ENCODE assay signal across 8 cellular contexts in the genomic region with DNA sequence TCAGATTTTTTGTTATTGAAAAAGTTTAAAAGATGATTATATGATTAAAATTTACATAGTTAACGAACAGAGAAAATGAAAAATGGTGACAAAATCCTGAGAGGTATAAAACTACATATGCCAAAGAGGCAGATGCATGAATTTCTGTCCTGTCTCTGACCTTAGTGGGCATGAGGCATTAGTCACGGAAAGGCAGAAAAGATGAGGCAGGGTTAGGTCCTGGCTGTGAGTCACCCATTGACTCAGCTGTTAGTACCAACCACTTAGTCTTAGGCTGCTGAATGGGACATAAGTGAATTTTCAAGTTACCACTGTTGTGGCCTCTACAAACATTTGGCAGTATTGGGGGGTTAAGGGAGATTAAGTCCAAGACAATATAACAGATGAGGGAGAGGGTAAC. TPM values are rescaled to one million over a fixed set of nuclear protein-coding genes. Genes with fewer than 3 reads are reported as not detected.
DNase-seq lines count a peak whose midpoint lies in the region; ATAC-seq and TF ChIP-seq lines count a peak whose summit lies in the region.

No MANE protein-coding gene starts in this region.

- no peak overlapping the region for H3K27ac ChIP-seq in CD8-positive, alpha-beta T cell (ENCODE audit: low read depth, low read length)
- H3K27ac ChIP-seq in IMR-90 (ENCODE audit: insufficient read depth, low read length): no peak overlapping the region
- no peak overlapping the region for H3K27ac ChIP-seq in colonic mucosa

- no peak overlapping the region for H3K18ac ChIP-seq in IMR-90 (ENCODE audit: low read depth, low read length)

- H2BK15ac ChIP-seq in IMR-90 (ENCODE audit: low read depth, low read length): no peak overlapping the region

- no peak overlapping the region for H2BK120ac ChIP-seq in IMR-90 (ENCODE audit: low read depth, low read length)

- no peak overlapping the region for H3K56ac ChIP-seq in IMR-90 (ENCODE audit: extremely low read depth, insufficient read depth, low read length)

- no peak overlapping the region for H3K4me3 ChIP-seq in CD8-positive, alpha-beta T cell (ENCODE audit: low read depth, low read length)
- H3K4me3 ChIP-seq in IMR-90 (ENCODE audit: insufficient read depth, low read depth, low read length) (no peak overlapping the region), colonic mucosa (no peak overlapping the region)

- peaks cover 26% of the 10 kb centered on the region for H3K36me3 Mint-ChIP-seq in CD8-positive, alpha-beta T cell
- H3K36me3 Mint-ChIP-seq in activated naive CD8-positive, alpha-beta T cell treated with anti-CD3 and anti-CD28 coated beads, Interleukin-2, amount 10 ng/mL, durations not matched to agents 7 days and 5 days: peaks cover 36% of the 10 kb centered on the region

- no peak overlapping the region for H3K23ac ChIP-seq in IMR-90 (ENCODE audit: low read depth, low read length)

- H3K27me3 Mint-ChIP-seq in CD8-positive, alpha-beta T cell (ENCODE audit: low read depth): no peaks in the 10 kb centered on the region
- H3K27me3 Mint-ChIP-seq in activated naive CD8-positive, alpha-beta T cell treated with anti-CD3 and anti-CD28 coated beads, Interleukin-2, amount 10 ng/mL, durations not matched to agents 7 days and 5 days: no peaks in the 10 kb centered on the region

- no peaks in the 10 kb centered on the region for H3K27me3 ChIP-seq in CD8-positive, alpha-beta T cell (ENCODE audit: insufficient read depth, low read length)
- H3K27me3 ChIP-seq in IMR-90 (ENCODE audit: control insufficient read depth, insufficient read depth, low read length) (no peaks in the 10 kb centered on the region), colonic mucosa (no peaks in the 10 kb centered on the region)

- H4K5ac ChIP-seq in IMR-90 (ENCODE audit: low read depth, low read length): no peak overlapping the region

- 100% methylated on average over 1 of the region's 2 CpGs; no CpG with 5 or more reads in 1 of the 2 experiments for WGBS in IMR-90 (ENCODE audit: extremely low coverage in 2 of 2, insufficient read length in 1 of 2), 2 experiments

- DNase-seq in CD8-positive, alpha-beta T cell: peak in 2 of 7 experiments; percentile 16
- peak; percentile 94 for DNase-seq in IMR-90
- DNase-seq in activated naive CD8-positive, alpha-beta T cell treated with anti-CD3 and anti-CD28 coated beads, Interleukin-2, amount 10 ng/mL, durations not matched to agents 7 days and 5 days: no peak
- peak; percentile 85 for DNase-seq in non-pigmented ciliary epithelial cell (ENCODE audit: low read depth)
- DNase-seq in colonic mucosa: no peak
- no peak for DNase-seq in putamen (ENCODE audit: low spot score)

- no peak overlapping the region for H2AFZ ChIP-seq in IMR-90 (replicated peaks; ENCODE audit: low read length, poor library complexity)

- no peaks in the 10 kb centered on the region for H3K9me3 ChIP-seq in CD8-positive, alpha-beta T cell (ENCODE audit: low read length)
- H3K9me3 ChIP-seq in IMR-90 (ENCODE audit: control insufficient read depth, insufficient read depth, low read length) (no peaks in the 10 kb centered on the region), colonic mucosa (no peaks in the 10 kb centered on the region)

- no peak overlapping the region for H2AK9ac ChIP-seq in IMR-90 (replicated peaks; ENCODE audit: low read depth, low read length, poor library complexity)

- no peak overlapping the region; the same call in 1 of the 2 replicates for H2BK20ac ChIP-seq in IMR-90 (ENCODE audit: low read depth, low read length)

- no peaks in the 10 kb centered on the region for H3K36me3 ChIP-seq in CD8-positive, alpha-beta T cell (ENCODE audit: insufficient read depth, low read length)
- H3K36me3 ChIP-seq in IMR-90 (ENCODE audit: control insufficient read depth, insufficient read depth, low read length): peaks cover 5% of the 10 kb centered on the region
- H3K36me3 ChIP-seq in colonic mucosa: no peaks in the 10 kb centered on the region

- H3K79me1 ChIP-seq in IMR-90 (ENCODE audit: low read depth in 1 of 2, low read length in 2 of 2): peaks cover 5 to 56% of the 10 kb centered on the region in 2 experiments; a peak in 3 of 4 replicates

- no peak overlapping the region for H4K91ac ChIP-seq in IMR-90 (ENCODE audit: insufficient read depth, low read depth, low read length)

- peaks cover 5% of the 10 kb centered on the region for H3K9me1 ChIP-seq in IMR-90 (ENCODE audit: insufficient read depth, low read length)

- H3K4ac ChIP-seq in IMR-90 (ENCODE audit: low read depth, low read length): no peak overlapping the region

- no peak overlapping the region for H4K8ac ChIP-seq in IMR-90 (ENCODE audit: low read depth in 2 of 2, low read length in 2 of 2)

- peaks cover 24% of the 10 kb centered on the region for H4K20me1 ChIP-seq in IMR-90 (ENCODE audit: insufficient read depth, low read length)

- H3K9ac ChIP-seq in IMR-90 (ENCODE audit: low read depth, low read length) (no peak overlapping the region), colonic mucosa (ENCODE audit: low read depth in 2 of 2, low read length in 2 of 2) (no peak overlapping the region)

- H3K4me3 Mint-ChIP-seq in CD8-positive, alpha-beta T cell: no peak overlapping the region
- H3K4me3 Mint-ChIP-seq in activated naive CD8-positive, alpha-beta T cell treated with anti-CD3 and anti-CD28 coated beads, Interleukin-2, amount 10 ng/mL, durations not matched to agents 7 days and 5 days: no peak overlapping the region

- no peak for TF ChIP-seq POLR2A in IMR-90 (IDR thresholded peaks at IDR 0.05; ENCODE audit: low read depth, low read length)

- H2AK5ac ChIP-seq in IMR-90 (ENCODE audit: low read depth, low read length): no peak overlapping the region

- intact Hi-C loops in CD8-positive, alpha-beta T cell (cut with DNase I, micrococcal nuclease): loop anchor here in 1 of 2 experiments (5.0 kb wide), 1 partner anchor 33 kb away; a partner anchor contains a TSS
- intact Hi-C loops in IMR-90 (cut with micrococcal nuclease): no loop called here
- intact Hi-C loops in colonic mucosa (cut with DNase I): no loop called here

- peaks cover 16% of the 10 kb centered on the region for H3K4me1 ChIP-seq in CD8-positive, alpha-beta T cell (ENCODE audit: insufficient read depth, low read length)
- H3K4me1 ChIP-seq in IMR-90 (ENCODE audit: control insufficient read depth, insufficient read depth, low read length): peaks cover 13% of the 10 kb centered on the region
- H3K4me1 ChIP-seq in colonic mucosa: peaks cover 1% of the 10 kb centered on the region

- BruUV-seq in IMR-90 (replicated peaks; lab: Mats Ljungman, UMichigan): no TSS peak

- peak overlapping the region; percentile 87 for H2BK5ac ChIP-seq in IMR-90 (ENCODE audit: low read depth, low read length, poor library complexity, severe bottlenecking)

- H3K4me1 Mint-ChIP-seq in CD8-positive, alpha-beta T cell (ENCODE audit: low read depth): peaks cover 54% of the 10 kb centered on the region
- peaks cover 31% of the 10 kb centered on the region for H3K4me1 Mint-ChIP-seq in activated naive CD8-positive, alpha-beta T cell treated with anti-CD3 and anti-CD28 coated beads, Interleukin-2, amount 10 ng/mL, durations not matched to agents 7 days and 5 days

- in situ Hi-C loops in IMR-90 (cut with MboI; ENCODE audit: low sequenced_read_pairs): no loop called here

- no peak overlapping the region for H3K27ac Mint-ChIP-seq in CD8-positive, alpha-beta T cell
- no peak overlapping the region for H3K27ac Mint-ChIP-seq in activated naive CD8-positive, alpha-beta T cell treated with anti-CD3 and anti-CD28 coated beads, Interleukin-2, amount 10 ng/mL, durations not matched to agents 7 days and 5 days

- POLR2A ChIA-PET in CD8-positive, alpha-beta T cell (lab: Charles Lee): interaction anchor here (0.7 kb wide), 1 partner anchor 141 kb away, joined by 3 read pairs; no protein-coding TSS in a partner anchor
- POLR2A ChIA-PET in IMR-90 (lab: Charles Lee; ENCODE audit: unreplicated experiment): no interaction called here
- POLR2A ChIA-PET in activated naive CD8-positive, alpha-beta T cell treated with anti-CD3 and anti-CD28 coated beads, Interleukin-2, amount 10 ng/mL, durations not matched to agents 7 days and 5 days (lab: Charles Lee): no interaction called here

- H3K14ac ChIP-seq in IMR-90 (replicated peaks; ENCODE audit: low read depth, low read length): no peak overlapping the region

- H3K9me3 Mint-ChIP-seq in CD8-positive, alpha-beta T cell: peaks cover 5% of the 10 kb centered on the region
- peaks cover 8% of the 10 kb centered on the region for H3K9me3 Mint-ChIP-seq in activated naive CD8-positive, alpha-beta T cell treated with anti-CD3 and anti-CD28 coated beads, Interleukin-2, amount 10 ng/mL, durations not matched to agents 7 days and 5 days

- H3K4me2 ChIP-seq in IMR-90 (ENCODE audit: low read depth, low read length): no peak overlapping the region; the same call in 1 of the 2 replicates

- no peak for TF ChIP-seq RAD21 in IMR-90 (IDR thresholded peaks at IDR 0.05; ENCODE audit: low read length)

- CTCF ChIA-PET in CD8-positive, alpha-beta T cell (lab: Charles Lee): no interaction called here
- CTCF ChIA-PET in IMR-90 (lab: Yijun Ruan, JAX): interaction anchor here (0.6 kb wide), 1 partner anchor 23 kb away, joined by 3 read pairs; no protein-coding TSS in a partner anchor

- TF ChIP-seq CTCF in CD8-positive, alpha-beta T cell (IDR thresholded peaks at IDR 0.05): no peak
- TF ChIP-seq CTCF in IMR-90 (conservative IDR thresholded peaks at IDR 0.05; ENCODE audit: low read depth, low read length) (no peak), colonic mucosa (IDR thresholded peaks at IDR 0.05) (no peak)

- dilution Hi-C loops in IMR-90 (cut with HindIII; ENCODE audit: low sequenced_read_pairs, unreplicated experiment): no loop called here

- peak; percentile 34 for ATAC-seq in CD8-positive, alpha-beta T cell
- ATAC-seq in IMR-90 (ENCODE audit: low read depth): peak; percentile 96
- peak; percentile 26 for ATAC-seq in activated naive CD8-positive, alpha-beta T cell treated with anti-CD3 and anti-CD28 coated beads, Interleukin-2, amount 10 ng/mL, durations not matched to agents 7 days and 5 days (ENCODE audit: low read depth)
- no peak for ATAC-seq in HG03280 (IDR thresholded peaks at IDR 0.05; ENCODE audit: unreplicated experiment)
- no peak for ATAC-seq in GM18867 (IDR thresholded peaks at IDR 0.05; ENCODE audit: unreplicated experiment)

TF ChIP-seq in IMR-90, 13 proteins besides CTCF, POLR2A, EP300 and RAD21 (continues in another document):
- TF ChIP-seq MXI1 (IDR thresholded peaks at IDR 0.05; ENCODE audit: borderline replicate concordance, low read depth, low read length) (no peak), RFX5 (IDR thresholded peaks at IDR 0.05; ENCODE audit: low read depth, low read length) (no peak), MAFK (IDR thresholded peaks at IDR 0.05; ENCODE audit: low read depth, low read length) (peak; percentile 55; the same call in 1 of the 2 replicates), SMC3 (IDR thresholded peaks at IDR 0.05; ENCODE audit: low read depth, low read length) (no peak)

RNA-seq across cellular contexts. Expression of a gene that starts 33.1 kb away (rescaled TPM):
- total RNA-seq in CD8-positive, alpha-beta T cell: 1 to 10 TPM; 7.7 to 7.9 TPM
- total RNA-seq in IMR-90 (2012; rRNA removed) (45.7 and 55.8 TPM in 2 replicates), colonic mucosa (10 to 100 TPM; 24.1 to 28.8 TPM)
- polyA plus RNA-seq in IMR-90 (2012; rRNA removed): 31.4 and 37.6 TPM in 2 replicates
- polyA plus RNA-seq in IMR-90 (2012; cell fraction: cytosol; rRNA removed): 8.9 and 11.4 TPM in 2 replicates
- polyA plus RNA-seq in IMR-90 (2012; cell fraction: nucleus; rRNA removed; ENCODE audit: low replicate concordance): 12.7 and 78.0 TPM in 2 replicates
- 10 to 100 TPM; 17.0 to 21.1 TPM for total RNA-seq in activated naive CD8-positive, alpha-beta T cell treated with anti-CD3 and anti-CD28 coated beads, Interleukin-2, amount 10 ng/mL, durations not matched to agents 7 days and 5 days

Comparison
In these comparisons a context has a peak if more than half of its experiments do, and no peak if none do; other contexts are left out.
1. ATAC-seq: peak in CD8-positive, alpha-beta T cell (single experiment), IMR-90 (single experiment) and activated naive CD8-positive, alpha-beta T cell treated with anti-CD3 and anti-CD28 coated beads, Interleukin-2, amount 10 ng/mL, durations not matched to agents 7 days and 5 days (single experiment); none in HG03280 (single experiment) and GM18867 (single experiment).
2. DNase-seq: peak in IMR-90 (single experiment) and non-pigmented ciliary epithelial cell (single experiment); none in activated naive CD8-positive, alpha-beta T cell treated with anti-CD3 and anti-CD28 coated beads, Interleukin-2, amount 10 ng/mL, durations not matched to agents 7 days and 5 days (single experiment), colonic mucosa (single experiment) and putamen (single experiment).